ENCODE assay signal across 2 cellular contexts in the genomic region with DNA sequence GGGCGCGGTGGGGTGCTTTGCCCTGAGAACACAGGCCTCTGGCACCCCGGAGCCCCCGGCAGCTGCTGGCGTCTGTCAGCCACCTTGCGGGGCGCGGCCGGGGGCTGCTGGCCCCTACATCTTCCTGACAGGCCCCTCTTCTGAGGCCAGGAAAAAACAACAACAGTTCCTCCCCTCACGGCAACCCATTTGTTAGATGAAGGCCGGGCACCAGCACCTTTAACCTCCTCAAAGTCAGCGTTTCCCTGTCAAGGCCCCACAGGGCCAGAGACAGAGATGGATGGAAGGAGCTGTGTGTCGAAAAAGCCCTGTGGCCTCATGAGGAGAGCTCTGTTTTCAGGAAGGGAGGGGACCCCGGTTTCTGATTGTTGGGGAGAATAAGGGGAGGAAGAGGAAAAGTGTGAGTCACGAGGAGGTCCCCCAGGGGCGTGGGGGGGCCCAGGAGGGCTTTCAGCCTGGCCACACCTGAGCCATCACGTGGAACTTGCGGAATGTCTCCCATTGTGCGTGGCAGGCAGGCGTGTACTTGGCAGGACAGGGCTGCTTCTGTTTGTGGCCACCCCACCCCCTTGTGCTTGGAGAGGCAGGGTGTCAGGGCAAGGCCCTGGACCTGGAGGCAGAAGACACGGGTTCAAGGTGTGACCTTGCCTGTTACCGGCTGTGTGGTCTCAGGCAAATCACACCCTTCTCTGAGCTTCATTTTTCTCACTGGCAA.
TF ChIP-seq lines count a peak whose summit lies in the region.

No MANE protein-coding gene starts in this region.

TF ChIP-seq in GM23338, 12 proteins besides CTCF, POLR2A, EP300 and RAD21 (continues in another document):
- TF ChIP-seq STAT1 (IDR thresholded peaks at IDR 0.05; ENCODE audit: unreplicated experiment): no peak
- no peak for TF ChIP-seq POLR2AphosphoS5 (IDR thresholded peaks at IDR 0.05; ENCODE audit: low read depth)
- TF ChIP-seq JUNB (IDR thresholded peaks at IDR 0.05; ENCODE audit: unreplicated experiment): no peak
- TF ChIP-seq EZH2 (IDR thresholded peaks at IDR 0.05; ENCODE audit: low read depth, unreplicated experiment): no peak
- TF ChIP-seq, protein P1, sequence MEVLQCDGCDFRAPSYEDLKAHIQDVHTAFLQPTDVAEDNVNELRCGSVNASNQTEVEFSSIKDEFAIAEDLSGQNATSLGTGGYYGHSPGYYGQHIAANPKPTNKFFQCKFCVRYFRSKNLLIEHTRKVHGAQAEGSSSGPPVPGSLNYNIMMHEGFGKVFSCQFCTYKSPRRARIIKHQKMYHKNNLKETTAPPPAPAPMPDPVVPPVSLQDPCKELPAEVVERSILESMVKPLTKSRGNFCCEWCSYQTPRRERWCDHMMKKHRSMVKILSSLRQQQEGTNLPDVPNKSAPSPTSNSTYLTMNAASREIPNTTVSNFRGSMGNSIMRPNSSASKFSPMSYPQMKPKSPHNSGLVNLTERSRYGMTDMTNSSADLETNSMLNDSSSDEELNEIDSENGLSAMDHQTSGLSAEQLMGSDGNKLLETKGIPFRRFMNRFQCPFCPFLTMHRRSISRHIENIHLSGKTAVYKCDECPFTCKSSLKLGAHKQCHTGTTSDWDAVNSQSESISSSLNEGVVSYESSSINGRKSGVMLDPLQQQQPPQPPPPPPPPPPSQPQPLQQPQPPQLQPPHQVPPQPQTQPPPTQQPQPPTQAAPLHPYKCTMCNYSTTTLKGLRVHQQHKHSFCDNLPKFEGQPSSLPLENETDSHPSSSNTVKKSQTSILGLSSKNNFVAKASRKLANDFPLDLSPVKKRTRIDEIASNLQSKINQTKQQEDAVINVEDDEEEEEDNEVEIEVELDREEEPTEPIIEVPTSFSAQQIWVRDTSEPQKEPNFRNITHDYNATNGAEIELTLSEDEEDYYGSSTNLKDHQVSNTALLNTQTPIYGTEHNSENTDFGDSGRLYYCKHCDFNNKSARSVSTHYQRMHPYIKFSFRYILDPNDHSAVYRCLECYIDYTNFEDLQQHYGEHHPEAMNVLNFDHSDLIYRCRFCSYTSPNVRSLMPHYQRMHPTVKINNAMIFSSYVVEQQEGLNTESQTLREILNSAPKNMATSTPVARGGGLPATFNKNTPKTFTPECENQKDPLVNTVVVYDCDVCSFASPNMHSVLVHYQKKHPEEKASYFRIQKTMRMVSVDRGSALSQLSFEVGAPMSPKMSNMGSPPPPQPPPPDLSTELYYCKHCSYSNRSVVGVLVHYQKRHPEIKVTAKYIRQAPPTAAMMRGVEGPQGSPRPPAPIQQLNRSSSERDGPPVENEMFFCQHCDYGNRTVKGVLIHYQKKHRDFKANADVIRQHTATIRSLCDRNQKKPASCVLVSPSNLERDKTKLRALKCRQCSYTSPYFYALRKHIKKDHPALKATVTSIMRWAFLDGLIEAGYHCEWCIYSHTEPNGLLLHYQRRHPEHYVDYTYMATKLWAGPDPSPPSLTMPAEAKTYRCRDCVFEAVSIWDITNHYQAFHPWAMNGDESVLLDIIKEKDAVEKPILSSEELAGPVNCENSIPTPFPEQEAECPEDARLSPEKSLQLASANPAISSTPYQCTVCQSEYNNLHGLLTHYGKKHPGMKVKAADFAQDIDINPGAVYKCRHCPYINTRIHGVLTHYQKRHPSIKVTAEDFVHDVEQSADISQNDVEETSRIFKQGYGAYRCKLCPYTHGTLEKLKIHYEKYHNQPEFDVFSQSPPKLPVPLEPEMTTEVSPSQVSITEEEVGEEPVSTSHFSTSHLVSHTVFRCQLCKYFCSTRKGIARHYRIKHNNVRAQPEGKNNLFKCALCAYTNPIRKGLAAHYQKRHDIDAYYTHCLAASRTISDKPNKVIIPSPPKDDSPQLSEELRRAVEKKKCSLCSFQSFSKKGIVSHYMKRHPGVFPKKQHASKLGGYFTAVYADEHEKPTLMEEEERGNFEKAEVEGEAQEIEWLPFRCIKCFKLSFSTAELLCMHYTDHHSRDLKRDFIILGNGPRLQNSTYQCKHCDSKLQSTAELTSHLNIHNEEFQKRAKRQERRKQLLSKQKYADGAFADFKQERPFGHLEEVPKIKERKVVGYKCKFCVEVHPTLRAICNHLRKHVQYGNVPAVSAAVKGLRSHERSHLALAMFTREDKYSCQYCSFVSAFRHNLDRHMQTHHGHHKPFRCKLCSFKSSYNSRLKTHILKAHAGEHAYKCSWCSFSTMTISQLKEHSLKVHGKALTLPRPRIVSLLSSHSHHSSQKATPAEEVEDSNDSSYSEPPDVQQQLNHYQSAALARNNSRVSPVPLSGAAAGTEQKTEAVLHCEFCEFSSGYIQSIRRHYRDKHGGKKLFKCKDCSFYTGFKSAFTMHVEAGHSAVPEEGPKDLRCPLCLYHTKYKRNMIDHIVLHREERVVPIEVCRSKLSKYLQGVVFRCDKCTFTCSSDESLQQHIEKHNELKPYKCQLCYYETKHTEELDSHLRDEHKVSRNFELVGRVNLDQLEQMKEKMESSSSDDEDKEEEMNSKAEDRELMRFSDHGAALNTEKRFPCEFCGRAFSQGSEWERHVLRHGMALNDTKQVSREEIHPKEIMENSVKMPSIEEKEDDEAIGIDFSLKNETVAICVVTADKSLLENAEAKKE (CRISPR knock-in tag; IDR thresholded peaks at IDR 0.05): no peak
- no peak for TF ChIP-seq CREB1 (CRISPR knock-in tag; IDR thresholded peaks at IDR 0.05; ENCODE audit: low read depth)
- TF ChIP-seq, protein P2, sequence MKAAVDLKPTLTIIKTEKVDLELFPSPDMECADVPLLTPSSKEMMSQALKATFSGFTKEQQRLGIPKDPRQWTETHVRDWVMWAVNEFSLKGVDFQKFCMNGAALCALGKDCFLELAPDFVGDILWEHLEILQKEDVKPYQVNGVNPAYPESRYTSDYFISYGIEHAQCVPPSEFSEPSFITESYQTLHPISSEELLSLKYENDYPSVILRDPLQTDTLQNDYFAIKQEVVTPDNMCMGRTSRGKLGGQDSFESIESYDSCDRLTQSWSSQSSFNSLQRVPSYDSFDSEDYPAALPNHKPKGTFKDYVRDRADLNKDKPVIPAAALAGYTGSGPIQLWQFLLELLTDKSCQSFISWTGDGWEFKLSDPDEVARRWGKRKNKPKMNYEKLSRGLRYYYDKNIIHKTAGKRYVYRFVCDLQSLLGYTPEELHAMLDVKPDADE (IDR thresholded peaks at IDR 0.05): no peak
- no peak for TF ChIP-seq EZH2phosphoT487 (IDR thresholded peaks at IDR 0.05; ENCODE audit: unreplicated experiment)
- TF ChIP-seq ZNF114 (CRISPR knock-in tag; IDR thresholded peaks at IDR 0.05): no peak
- TF ChIP-seq NANOG (IDR thresholded peaks at IDR 0.05; ENCODE audit: borderline replicate concordance): no peak

TF ChIP-seq in H1, 55 proteins besides CTCF, POLR2A, EP300 and RAD21:
- TF ChIP-seq CBX8 (IDR thresholded peaks at IDR 0.05; ENCODE audit: borderline replicate concordance, low read depth, low read length) (no peak), EGR1 (IDR thresholded peaks at IDR 0.05; ENCODE audit: borderline replicate concordance, low read depth, low read length) (no peak), POU5F1 (IDR thresholded peaks at IDR 0.05; ENCODE audit: low read depth, low read length) (no peak), TEAD4 (IDR thresholded peaks at IDR 0.05; ENCODE audit: low read depth, low read length) (peak; percentile 60; the same call in 1 of the 2 replicates), JUN (IDR thresholded peaks at IDR 0.05; ENCODE audit: low read depth, low read length) (no peak), BCL11A (IDR thresholded peaks at IDR 0.05; ENCODE audit: low read depth in 2 of 2, low read length in 2 of 2) (no peak), CREB1 (IDR thresholded peaks at IDR 0.05) (no peak)
